10 cellular contexts compared by ENCODE assay signal in genomic region chr1:215543191-215543606, GRCh38. TPM values are rescaled to one million over a fixed set of nuclear protein-coding genes. Genes with fewer than 3 reads are reported as not detected.
DNase-seq lines count a peak whose midpoint lies in the region; ATAC-seq, FAIRE-seq and TF ChIP-seq lines count a peak whose summit lies in the region.
"Had no signal": no experiment of that assay in that cellular context is flagged by ENCODE, and none has a peak within 500 bp of the region (broad histone marks: within the 10 kb centered on the region; RNA-seq: fewer than 3 reads in every experiment).

No MANE protein-coding gene starts in this region.

- peak; percentile 98 for ATAC-seq in HG03342 (IDR thresholded peaks at IDR 0.05; ENCODE audit: unreplicated experiment)

- H3K4me1 Mint-ChIP-seq in activated CD4-positive, alpha-beta memory T cell treated with anti-CD3 and anti-CD28 coated beads, Interleukin-2, amount 10 ng/mL, durations not matched to agents 7 days and 5 days: peaks cover 11% of the 10 kb centered on the region
- no peaks in the 10 kb centered on the region for H3K4me1 Mint-ChIP-seq in activated CD4-positive, alpha-beta memory T cell treated with anti-CD3 and anti-CD28 coated beads for 36 hours (ENCODE audit: low read depth)
- no peaks in the 10 kb centered on the region for H3K4me1 Mint-ChIP-seq in astrocyte (ENCODE audit: low read depth, unreplicated experiment)
- H3K4me1 Mint-ChIP-seq: naive B cell had no signal

- POLR2A ChIA-PET in activated CD4-positive, alpha-beta memory T cell treated with anti-CD3 and anti-CD28 coated beads, Interleukin-2, amount 10 ng/mL, durations not matched to agents 7 days and 5 days (lab: Charles Lee): interaction anchor here (0.9 kb wide), 1 partner anchor 23 kb away, joined by 3 read pairs; no protein-coding TSS in a partner anchor
- POLR2A ChIA-PET in activated CD4-positive, alpha-beta memory T cell treated with anti-CD3 and anti-CD28 coated beads for 36 hours (lab: Charles Lee): no interaction called here

- H3K4me3 ChIP-seq in astrocyte (ENCODE audit: insufficient read depth, low read depth, low read length): no peak overlapping the region
- H3K4me3 ChIP-seq in esophagus squamous epithelium: no peak overlapping the region

- no peak overlapping the region for H3K4me2 ChIP-seq in astrocyte (ENCODE audit: low read length)

- DNase-seq in activated CD4-positive, alpha-beta memory T cell treated with anti-CD3 and anti-CD28 coated beads, Interleukin-2, amount 10 ng/mL, durations not matched to agents 7 days and 5 days: peak; percentile 18
- DNase-seq in activated CD4-positive, alpha-beta memory T cell treated with anti-CD3 and anti-CD28 coated beads for 36 hours: no peak
- DNase-seq in astrocyte (ENCODE audit: low read depth) (peak; percentile 56), stromal cell of bone marrow (ENCODE audit: low read depth) (peak; percentile 79), epidermal melanocyte (ENCODE audit: insufficient read length, low spot score) (no peak), NCI-H128 (lab: John Stamatoyannopoulos, UW; ENCODE audit: unreplicated experiment) (no peak), esophagus squamous epithelium (lab: John Stamatoyannopoulos, UW) (no peak)
- DNase-seq: naive B cell had no signal

- H3K79me2 ChIP-seq in astrocyte (ENCODE audit: insufficient read depth, low read length): no peaks in the 10 kb centered on the region

- WGBS in esophagus squamous epithelium, 2 donors: 56 to 63% methylated on average over 2 of the region's 2 CpGs

- no peaks in the 10 kb centered on the region for H3K36me3 Mint-ChIP-seq in activated CD4-positive, alpha-beta memory T cell treated with anti-CD3 and anti-CD28 coated beads, Interleukin-2, amount 10 ng/mL, durations not matched to agents 7 days and 5 days (ENCODE audit: low read depth)
- H3K36me3 Mint-ChIP-seq in activated CD4-positive, alpha-beta memory T cell treated with anti-CD3 and anti-CD28 coated beads for 36 hours: no peaks in the 10 kb centered on the region
- no peaks in the 10 kb centered on the region for H3K36me3 Mint-ChIP-seq in astrocyte (ENCODE audit: low read depth, unreplicated experiment)
- H3K36me3 Mint-ChIP-seq: naive B cell had no signal

- CTCF ChIA-PET in activated CD4-positive, alpha-beta memory T cell treated with anti-CD3 and anti-CD28 coated beads, Interleukin-2, amount 10 ng/mL, durations not matched to agents 7 days and 5 days (lab: Charles Lee): no interaction called here
- CTCF ChIA-PET in activated CD4-positive, alpha-beta memory T cell treated with anti-CD3 and anti-CD28 coated beads for 36 hours (lab: Charles Lee): interaction anchor here (7.0 kb wide), 1 partner anchor 17 kb away, joined by 29 read pairs; no protein-coding TSS in a partner anchor

- H3K4me1 ChIP-seq in astrocyte (ENCODE audit: insufficient read depth, low read length): no peaks in the 10 kb centered on the region
- H3K4me1 ChIP-seq in esophagus squamous epithelium: peaks cover 0 to 23% (median 0%) of the 10 kb centered on the region in 3 donors

- no peak overlapping the region for H3K4me3 Mint-ChIP-seq in activated CD4-positive, alpha-beta memory T cell treated with anti-CD3 and anti-CD28 coated beads, Interleukin-2, amount 10 ng/mL, durations not matched to agents 7 days and 5 days
- no peak overlapping the region for H3K4me3 Mint-ChIP-seq in activated CD4-positive, alpha-beta memory T cell treated with anti-CD3 and anti-CD28 coated beads for 36 hours
- no peak overlapping the region for H3K4me3 Mint-ChIP-seq in astrocyte (ENCODE audit: unreplicated experiment)
- H3K4me3 Mint-ChIP-seq: naive B cell had no signal

- no peak overlapping the region for H3K9ac ChIP-seq in astrocyte (ENCODE audit: low read length)

- no peak for TF ChIP-seq CTCF in astrocyte (IDR thresholded peaks at IDR 0.05; ENCODE audit: insufficient read depth, low read depth, low read length)
- no peak for TF ChIP-seq CTCF in esophagus squamous epithelium (IDR thresholded peaks at IDR 0.05)

- peaks cover 3% of the 10 kb centered on the region for H3K9me3 ChIP-seq in astrocyte (ENCODE audit: insufficient read depth, low read depth, low read length)
- peaks cover 0 to 6% (median 0%) of the 10 kb centered on the region in 3 donors for H3K9me3 ChIP-seq in esophagus squamous epithelium

- intact Hi-C loops in activated CD4-positive, alpha-beta memory T cell treated with anti-CD3 and anti-CD28 coated beads for 36 hours (cut with micrococcal nuclease): no loop called here
- intact Hi-C loops in esophagus squamous epithelium (cut with DNase I): no loop called here

- no peaks in the 10 kb centered on the region for H3K36me3 ChIP-seq in astrocyte (ENCODE audit: insufficient read depth, low read length)
- H3K36me3 ChIP-seq in esophagus squamous epithelium: no peaks in the 10 kb centered on the region

- no peak for TF ChIP-seq POLR2A in esophagus squamous epithelium (IDR thresholded peaks at IDR 0.05)

- no peaks in the 10 kb centered on the region for H3K9me3 Mint-ChIP-seq in activated CD4-positive, alpha-beta memory T cell treated with anti-CD3 and anti-CD28 coated beads, Interleukin-2, amount 10 ng/mL, durations not matched to agents 7 days and 5 days
- peaks cover 2% of the 10 kb centered on the region for H3K9me3 Mint-ChIP-seq in activated CD4-positive, alpha-beta memory T cell treated with anti-CD3 and anti-CD28 coated beads for 36 hours
- H3K9me3 Mint-ChIP-seq in astrocyte (ENCODE audit: unreplicated experiment): no peaks in the 10 kb centered on the region

- no peak overlapping the region for H2AFZ ChIP-seq in astrocyte (ENCODE audit: low read depth, low read length)

- H4K20me1 ChIP-seq in astrocyte (ENCODE audit: insufficient read depth, low read length): no peaks in the 10 kb centered on the region

- no peaks in the 10 kb centered on the region for H3K27me3 ChIP-seq in astrocyte (ENCODE audit: insufficient read depth, low read length)
- no peaks in the 10 kb centered on the region for H3K27me3 ChIP-seq in esophagus squamous epithelium

- no peak overlapping the region for H3K27ac ChIP-seq in astrocyte (ENCODE audit: low read depth, low read length)
- H3K27ac ChIP-seq in esophagus squamous epithelium: peak overlapping the region in 1 of 4 donors; percentile 2
- H3K27ac ChIP-seq: 22Rv1 had no signal

- H3K27me3 Mint-ChIP-seq in activated CD4-positive, alpha-beta memory T cell treated with anti-CD3 and anti-CD28 coated beads, Interleukin-2, amount 10 ng/mL, durations not matched to agents 7 days and 5 days: no peaks in the 10 kb centered on the region
- no peaks in the 10 kb centered on the region for H3K27me3 Mint-ChIP-seq in activated CD4-positive, alpha-beta memory T cell treated with anti-CD3 and anti-CD28 coated beads for 36 hours
- H3K27me3 Mint-ChIP-seq in astrocyte (ENCODE audit: low read depth, unreplicated experiment): no peaks in the 10 kb centered on the region

- peak overlapping the region; percentile 52 for H3K27ac Mint-ChIP-seq in activated CD4-positive, alpha-beta memory T cell treated with anti-CD3 and anti-CD28 coated beads, Interleukin-2, amount 10 ng/mL, durations not matched to agents 7 days and 5 days
- H3K27ac Mint-ChIP-seq in activated CD4-positive, alpha-beta memory T cell treated with anti-CD3 and anti-CD28 coated beads for 36 hours: no peak overlapping the region
- no peak overlapping the region for H3K27ac Mint-ChIP-seq in astrocyte (ENCODE audit: unreplicated experiment)
- H3K27ac Mint-ChIP-seq: naive B cell had no signal

- no peak for FAIRE-seq in astrocyte (lab: Jason Lieb, UNC)

RNA-seq across cellular contexts. Expression of gene KCTD3, which starts 23.9 kb away (rescaled TPM):
- total RNA-seq in activated CD4-positive, alpha-beta memory T cell treated with anti-CD3 and anti-CD28 coated beads, Interleukin-2, amount 10 ng/mL, durations not matched to agents 7 days and 5 days: 1 to 10 TPM; 3.4 TPM
- total RNA-seq in activated CD4-positive, alpha-beta memory T cell treated with anti-CD3 and anti-CD28 coated beads for 36 hours: 1 to 10 TPM; 1.3 to 2.7 TPM
- 24.2 and 25.2 TPM in 2 replicates for total RNA-seq in astrocyte
- 10 to 100 TPM; 43.4 to 76.1 (median 44.9) TPM for total RNA-seq in esophagus squamous epithelium

Comparison
In these comparisons a context has a peak if more than half of its experiments do, and no peak if none do; other contexts are left out.
1. DNase-seq: peak in activated CD4-positive, alpha-beta memory T cell treated with anti-CD3 and anti-CD28 coated beads, Interleukin-2, amount 10 ng/mL, durations not matched to agents 7 days and 5 days (single experiment), astrocyte (single experiment) and stromal cell of bone marrow (single experiment); none in activated CD4-positive, alpha-beta memory T cell treated with anti-CD3 and anti-CD28 coated beads for 36 hours (single experiment), epidermal melanocyte (single experiment), NCI-H128 (single experiment) and esophagus squamous epithelium (single experiment).